In genomic region chrX:10636337-10636736, GRCh38 we compare ENCODE assay signal across 2 cellular contexts.
A peak's percentile ranks its signal among the peaks of the same experiment; 100 is the strongest.
TF ChIP-seq lines count a peak whose summit lies in the region.

No MANE protein-coding gene starts in this region.

TF ChIP-seq in liver, 16 proteins besides CTCF, POLR2A, EP300 and RAD21 (continued from another document):
- TF ChIP-seq ZBTB33 (IDR thresholded peaks at IDR 0.05): no peak
- no peak for TF ChIP-seq HNF4G (IDR thresholded peaks at IDR 0.05)
- no peak for TF ChIP-seq FOXA2 (IDR thresholded peaks at IDR 0.05)
- TF ChIP-seq JUND (IDR thresholded peaks at IDR 0.05): no peak
- TF ChIP-seq MAX (IDR thresholded peaks at IDR 0.05): no peak
- no peak for TF ChIP-seq EGR1 (IDR thresholded peaks at IDR 0.05; ENCODE audit: low read depth in 2 of 2)
- no peak for TF ChIP-seq GABPA (IDR thresholded peaks at IDR 0.05 in 1 of 2, conservative IDR thresholded peaks at IDR 0.05 in 1 of 2)
- TF ChIP-seq NR2F2 (IDR thresholded peaks at IDR 0.05): peak; percentile 49
- TF ChIP-seq HNF4A (conservative IDR thresholded peaks at IDR 0.05): peak; percentile 14 to 45
- no peak for TF ChIP-seq REST (IDR thresholded peaks at IDR 0.05)
- TF ChIP-seq YY1 (IDR thresholded peaks at IDR 0.05): no peak
- TF ChIP-seq FOXA1 (IDR thresholded peaks at IDR 0.05): no peak
- peak in 1 of 2 donors; percentile 17 for TF ChIP-seq RXRA (IDR thresholded peaks at IDR 0.05)
TF ChIP-seq in liver: peak in this region for 3.

TF ChIP-seq in HepG2, 621 proteins besides CTCF, POLR2A, EP300 and RAD21 (continued from another document):
- TF ChIP-seq HIC2 (CRISPR knock-in tag; IDR thresholded peaks at IDR 0.05; ENCODE audit: low read depth): no peak
- no peak for TF ChIP-seq ETV5 (CRISPR knock-in tag; IDR thresholded peaks at IDR 0.05; ENCODE audit: borderline replicate concordance)
- TF ChIP-seq ZBTB20 (CRISPR knock-in tag; IDR thresholded peaks at IDR 0.05; ENCODE audit: borderline replicate concordance, low read depth): no peak
- TF ChIP-seq USF2 (IDR thresholded peaks at IDR 0.05; ENCODE audit: low read depth, low read length): no peak
- TF ChIP-seq USF2 (CRISPR knock-in tag; IDR thresholded peaks at IDR 0.05; ENCODE audit: borderline replicate concordance): no peak
- no peak for TF ChIP-seq REST (IDR thresholded peaks at IDR 0.05; ENCODE audit: borderline replicate concordance in 1 of 2, low read depth in 1 of 2, low read length in 2 of 2)
- no peak for TF ChIP-seq ZNF781 (CRISPR knock-in tag; IDR thresholded peaks at IDR 0.05; ENCODE audit: borderline replicate concordance, not compliant biosample characterization)
- TF ChIP-seq, protein P1, sequence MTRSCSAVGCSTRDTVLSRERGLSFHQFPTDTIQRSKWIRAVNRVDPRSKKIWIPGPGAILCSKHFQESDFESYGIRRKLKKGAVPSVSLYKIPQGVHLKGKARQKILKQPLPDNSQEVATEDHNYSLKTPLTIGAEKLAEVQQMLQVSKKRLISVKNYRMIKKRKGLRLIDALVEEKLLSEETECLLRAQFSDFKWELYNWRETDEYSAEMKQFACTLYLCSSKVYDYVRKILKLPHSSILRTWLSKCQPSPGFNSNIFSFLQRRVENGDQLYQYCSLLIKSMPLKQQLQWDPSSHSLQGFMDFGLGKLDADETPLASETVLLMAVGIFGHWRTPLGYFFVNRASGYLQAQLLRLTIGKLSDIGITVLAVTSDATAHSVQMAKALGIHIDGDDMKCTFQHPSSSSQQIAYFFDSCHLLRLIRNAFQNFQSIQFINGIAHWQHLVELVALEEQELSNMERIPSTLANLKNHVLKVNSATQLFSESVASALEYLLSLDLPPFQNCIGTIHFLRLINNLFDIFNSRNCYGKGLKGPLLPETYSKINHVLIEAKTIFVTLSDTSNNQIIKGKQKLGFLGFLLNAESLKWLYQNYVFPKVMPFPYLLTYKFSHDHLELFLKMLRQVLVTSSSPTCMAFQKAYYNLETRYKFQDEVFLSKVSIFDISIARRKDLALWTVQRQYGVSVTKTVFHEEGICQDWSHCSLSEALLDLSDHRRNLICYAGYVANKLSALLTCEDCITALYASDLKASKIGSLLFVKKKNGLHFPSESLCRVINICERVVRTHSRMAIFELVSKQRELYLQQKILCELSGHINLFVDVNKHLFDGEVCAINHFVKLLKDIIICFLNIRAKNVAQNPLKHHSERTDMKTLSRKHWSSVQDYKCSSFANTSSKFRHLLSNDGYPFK (CRISPR knock-in tag; IDR thresholded peaks at IDR 0.05; ENCODE audit: borderline replicate concordance): no peak
- no peak for TF ChIP-seq ZBTB37 (CRISPR knock-in tag; IDR thresholded peaks at IDR 0.05)
- TF ChIP-seq STAT5B (CRISPR knock-in tag; IDR thresholded peaks at IDR 0.05): no peak
- TF ChIP-seq ZNF335 (CRISPR knock-in tag; IDR thresholded peaks at IDR 0.05): no peak
- TF ChIP-seq ZNF207 (IDR thresholded peaks at IDR 0.05; ENCODE audit: borderline replicate concordance): no peak
- TF ChIP-seq ETS1 (CRISPR knock-in tag; IDR thresholded peaks at IDR 0.05): no peak
- no peak for TF ChIP-seq ZZZ3 (CRISPR knock-in tag; IDR thresholded peaks at IDR 0.05; ENCODE audit: borderline replicate concordance)
- TF ChIP-seq, protein P2, sequence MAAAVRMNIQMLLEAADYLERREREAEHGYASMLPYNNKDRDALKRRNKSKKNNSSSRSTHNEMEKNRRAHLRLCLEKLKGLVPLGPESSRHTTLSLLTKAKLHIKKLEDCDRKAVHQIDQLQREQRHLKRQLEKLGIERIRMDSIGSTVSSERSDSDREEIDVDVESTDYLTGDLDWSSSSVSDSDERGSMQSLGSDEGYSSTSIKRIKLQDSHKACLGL (CRISPR knock-in tag; IDR thresholded peaks at IDR 0.05): no peak
- no peak for TF ChIP-seq FOSL2 (CRISPR knock-in tag; IDR thresholded peaks at IDR 0.05)
- no peak for TF ChIP-seq ZNF629 (CRISPR knock-in tag; conservative IDR thresholded peaks at IDR 0.05)
